In the genomic region with DNA sequence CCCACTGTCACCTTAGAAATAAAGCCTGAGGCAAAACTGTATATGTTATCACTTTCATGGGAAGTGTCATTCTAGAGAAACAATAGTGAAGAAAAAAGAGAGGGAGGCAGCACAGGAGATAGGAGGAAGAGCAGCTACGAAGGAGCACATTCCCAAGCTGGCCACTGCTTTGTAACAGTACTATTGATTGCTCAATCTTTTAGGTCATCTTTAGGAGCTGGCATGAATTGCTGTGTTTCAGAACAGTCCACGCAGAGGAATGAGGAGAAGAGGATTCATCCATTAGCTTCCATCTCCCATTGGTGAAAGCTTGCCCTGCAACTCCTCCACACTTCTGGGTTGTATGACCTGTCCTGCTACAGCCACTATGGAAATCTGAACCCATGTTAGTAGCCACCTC, we compare ENCODE assay signal across 26 cellular contexts.
DNase-seq lines count a peak whose midpoint lies in the region; ATAC-seq and TF ChIP-seq lines count a peak whose summit lies in the region.
"Had no signal": no experiment of that assay in that cellular context is flagged by ENCODE, and none has a peak within 500 bp of the region (broad histone marks: within the 10 kb centered on the region; RNA-seq: fewer than 3 reads in every experiment).

No MANE protein-coding gene starts in this region.

- H4K20me1 ChIP-seq in GM23248 (ENCODE audit: insufficient read depth): no peaks in the 10 kb centered on the region
- H4K20me1 ChIP-seq: BLaER1 treated with 17β-estradiol and CSF1 and Interleukin-3, amounts not matched to agents 10 nM and 100 nM had no signal

- H3K36me3 ChIP-seq in GM23248 (ENCODE audit: low read depth) (no peaks in the 10 kb centered on the region; the same call in 1 of the 2 replicates), adipocyte (ENCODE audit: control insufficient read depth, insufficient read depth, low read length, severe bottlenecking) (no peaks in the 10 kb centered on the region)
- H3K36me3 ChIP-seq in effector memory CD4-positive, alpha-beta T cell (ENCODE audit: control insufficient read depth, insufficient read depth, low read length): no peaks in the 10 kb centered on the region
- H3K36me3 ChIP-seq: BLaER1 treated with 17β-estradiol and CSF1 and Interleukin-3, amounts not matched to agents 10 nM and 100 nM; sigmoid colon; SJCRH30; tibial artery had no signal

- H3K9me2 ChIP-seq in GM23248 (ENCODE audit: insufficient read depth): no peaks in the 10 kb centered on the region

- no peak overlapping the region for H3K27ac Mint-ChIP-seq in natural killer cell
- H3K27ac Mint-ChIP-seq: activated naive CD8-positive, alpha-beta T cell treated with anti-CD3 and anti-CD28 coated beads for 36 hours; activated T-cell treated with anti-CD3 and anti-CD28 coated beads, Interleukin-2, amount 50 U/mL, for 24 hours; progenitor cell of endocrine pancreas; WTC11 had no signal

- no peaks in the 10 kb centered on the region for H3K9me3 ChIP-seq in GM23248 (ENCODE audit: low read depth)
- H3K9me3 ChIP-seq in adipocyte (ENCODE audit: control insufficient read depth, low read length): no peaks in the 10 kb centered on the region
- no peaks in the 10 kb centered on the region for H3K9me3 ChIP-seq in effector memory CD4-positive, alpha-beta T cell (ENCODE audit: control insufficient read depth, low read length)
- H3K9me3 ChIP-seq: sigmoid colon, tibial artery had no signal

- in situ Hi-C loops in GM23248 (cut with MboI): no loop called here

- no peak overlapping the region for H2AFZ ChIP-seq in GM23248

- DNase-seq in GM23248 (peak; percentile 84), adipocyte (ENCODE audit: low read depth) (peak; percentile 18), iris pigment epithelial cell (ENCODE audit: low read depth) (peak; percentile 20), sciatic nerve (ENCODE audit: low spot score) (no peak), natural killer cell (no peak)
- DNase-seq in effector memory CD4-positive, alpha-beta T cell: no peak
- DNase-seq: activated CD4-positive, alpha-beta T cell treated with anti-CD3 and anti-CD28 coated beads, Interleukin-2, amount 50 U/mL, for 1 hour; activated gamma-delta T cell; activated naive CD8-positive, alpha-beta T cell treated with anti-CD3 and anti-CD28 coated beads for 36 hours; activated T-cell treated with anti-CD3 and anti-CD28 coated beads, Interleukin-2, amount 50 U/mL, for 24 hours; erythroblast; foreskin melanocyte; NCI-H1092; NCI-H1694; NCI-H446; NCI-H748 treated with DMSO at 0.1 percent for 48 hours; sigmoid colon; SJCRH30; stimulated activated CD4-positive, alpha-beta T cell treated with anti-CD3 and anti-CD28 coated beads, Interleukin-4, amount 100 ng/mL, for 24 hours; T1000; tibial artery had no signal

- TF ChIP-seq CTCF in natural killer cell (IDR thresholded peaks at IDR 0.05): no peak

- no peaks in the 10 kb centered on the region for H3F3A ChIP-seq in GM23248 (ENCODE audit: insufficient read depth)

- intact Hi-C loops in sciatic nerve (cut with DNase I) (no loop called here), natural killer cell (cut with micrococcal nuclease) (no loop called here)

- no peaks in the 10 kb centered on the region for H3K27me3 Mint-ChIP-seq in natural killer cell (ENCODE audit: low read depth in 2 of 2)
- H3K27me3 Mint-ChIP-seq: activated naive CD8-positive, alpha-beta T cell treated with anti-CD3 and anti-CD28 coated beads for 36 hours; activated T-cell treated with anti-CD3 and anti-CD28 coated beads, Interleukin-2, amount 50 U/mL, for 24 hours; central memory CD8-positive, alpha-beta T cell; progenitor cell of endocrine pancreas had no signal

- H3K27me3 ChIP-seq in GM23248 (replicated peaks; ENCODE audit: insufficient read depth) (no peaks in the 10 kb centered on the region), adipocyte (replicated peaks; ENCODE audit: control insufficient read depth, insufficient read depth, low read length) (no peaks in the 10 kb centered on the region)
- no peaks in the 10 kb centered on the region for H3K27me3 ChIP-seq in effector memory CD4-positive, alpha-beta T cell (replicated peaks; ENCODE audit: control insufficient read depth, insufficient read depth, low read length, poor library complexity, severe bottlenecking)
- H3K27me3 ChIP-seq: BLaER1 treated with 17β-estradiol and CSF1 and Interleukin-3, amounts not matched to agents 10 nM and 100 nM; sigmoid colon; SJCRH30; tibial artery had no signal

- ATAC-seq in sciatic nerve: peak; percentile 89
- ATAC-seq in GM18867 (IDR thresholded peaks at IDR 0.05; ENCODE audit: unreplicated experiment): no peak
- no peak for ATAC-seq in natural killer cell
- ATAC-seq: WTC11 had no signal

- H3K4me1 ChIP-seq in GM23248 (ENCODE audit: insufficient read depth) (peaks cover 11% of the 10 kb centered on the region), adipocyte (ENCODE audit: control insufficient read depth, insufficient read depth, low read length) (peaks cover 33% of the 10 kb centered on the region)
- H3K4me1 ChIP-seq in effector memory CD4-positive, alpha-beta T cell (ENCODE audit: control insufficient read depth, insufficient read depth, low read length, poor library complexity, severe bottlenecking): no peaks in the 10 kb centered on the region
- H3K4me1 ChIP-seq: BLaER1 treated with 17β-estradiol and CSF1 and Interleukin-3, amounts not matched to agents 10 nM and 100 nM; sigmoid colon; SJCRH30; tibial artery had no signal

- H3K4me3 ChIP-seq in GM23248: no peak overlapping the region
- no peak overlapping the region for H3K4me3 ChIP-seq in adipocyte (ENCODE audit: low read length)
- no peak overlapping the region for H3K4me3 ChIP-seq in effector memory CD4-positive, alpha-beta T cell (ENCODE audit: insufficient read depth, low read depth, low read length, poor library complexity, severe bottlenecking)
- H3K4me3 ChIP-seq: BLaER1 treated with 17β-estradiol and CSF1 and Interleukin-3, amounts not matched to agents 10 nM and 100 nM; sigmoid colon; SJCRH30; tibial artery had no signal

- H3K9me3 Mint-ChIP-seq in natural killer cell: peaks cover 13 to 22% of the 10 kb centered on the region in 2 donors
- H3K9me3 Mint-ChIP-seq: activated T-cell treated with anti-CD3 and anti-CD28 coated beads, Interleukin-2, amount 50 U/mL, for 24 hours had no signal

- no peak overlapping the region for H3K4me3 Mint-ChIP-seq in natural killer cell
- H3K4me3 Mint-ChIP-seq: activated naive CD8-positive, alpha-beta T cell treated with anti-CD3 and anti-CD28 coated beads for 36 hours; activated T-cell treated with anti-CD3 and anti-CD28 coated beads, Interleukin-2, amount 50 U/mL, for 24 hours; central memory CD8-positive, alpha-beta T cell; WTC11 had no signal

- no peak overlapping the region for H3K27ac ChIP-seq in GM23248
- no peak overlapping the region for H3K27ac ChIP-seq in effector memory CD4-positive, alpha-beta T cell (ENCODE audit: insufficient read depth, low read length, poor library complexity, severe bottlenecking)
- H3K27ac ChIP-seq: BLaER1 treated with 17β-estradiol and CSF1 and Interleukin-3, amounts not matched to agents 10 nM and 100 nM; sigmoid colon; SJCRH30; tibial artery had no signal

- H3K79me2 ChIP-seq in GM23248 (ENCODE audit: insufficient read depth): no peaks in the 10 kb centered on the region

- WGBS in GM23248 (ENCODE audit: low coverage in 1 of 2, low lambda C conversion rate in 2 of 2, missing lambda C conversion rate in 2 of 2), 2 experiments: 26 to 35% methylated on average over 2 of the region's 2 CpGs

- peaks cover 7% of the 10 kb centered on the region for H3K36me3 Mint-ChIP-seq in natural killer cell
- H3K36me3 Mint-ChIP-seq: activated naive CD8-positive, alpha-beta T cell treated with anti-CD3 and anti-CD28 coated beads for 36 hours had no signal

- peak overlapping the region; percentile 13 for H3K4me2 ChIP-seq in GM23248 (ENCODE audit: unreplicated experiment)
- H3K4me2 ChIP-seq: BLaER1 treated with 17β-estradiol and CSF1 and Interleukin-3, amounts not matched to agents 10 nM and 100 nM had no signal

- H3K4me1 Mint-ChIP-seq in natural killer cell: no peaks in the 10 kb centered on the region
- H3K4me1 Mint-ChIP-seq: activated naive CD8-positive, alpha-beta T cell treated with anti-CD3 and anti-CD28 coated beads for 36 hours; central memory CD8-positive, alpha-beta T cell; WTC11 had no signal

- H3K9ac ChIP-seq in GM23248: no peak overlapping the region
- no peak overlapping the region for H3K9ac ChIP-seq in adipocyte (ENCODE audit: low read length)
- H3K9ac ChIP-seq: BLaER1 treated with 17β-estradiol and CSF1 and Interleukin-3, amounts not matched to agents 10 nM and 100 nM had no signal

Comparison
In these comparisons a context has a peak if more than half of its experiments do, and no peak if none do; other contexts are left out.
1. DNase-seq: peak in GM23248 (single experiment), adipocyte (single experiment) and iris pigment epithelial cell (single experiment); none in sciatic nerve (single experiment), natural killer cell (single experiment) and effector memory CD4-positive, alpha-beta T cell (0 of 3).